Comparison of ENCODE assay signal across 10 cellular contexts in genomic region chr14:23141706-23142467, GRCh38. TPM values are rescaled to one million over a fixed set of nuclear protein-coding genes. Genes with fewer than 3 reads are reported as not detected.
A peak's percentile ranks its signal among the peaks of the same experiment; 100 is the strongest.
DNase-seq lines count a peak whose midpoint lies in the region; ATAC-seq and TF ChIP-seq lines count a peak whose summit lies in the region.
"Had no signal": no experiment of that assay in that cellular context is flagged by ENCODE, and none has a peak within 500 bp of the region (broad histone marks: within the 10 kb centered on the region; RNA-seq: fewer than 3 reads in every experiment).

No MANE protein-coding gene starts in this region.

- TF ChIP-seq CTCF in AG10803 (conservative IDR thresholded peaks at IDR 0.05; ENCODE audit: low read length) = no peak

- ATAC-seq in GM18502 (IDR thresholded peaks at IDR 0.05; ENCODE audit: poor library complexity, unreplicated experiment) = no peak

- H3K4me3 ChIP-seq in AG10803 (ENCODE audit: low read length) = no peak overlapping the region

- DNase-seq in AG10803 (ENCODE audit: low read depth) (peak; percentile 88), NCI-H1048 (lab: John Stamatoyannopoulos, UW) (peak; percentile 54), epidermal melanocyte (ENCODE audit: insufficient read length, low spot score) (peak; percentile 83), mucosa of gallbladder (ENCODE audit: low spot score) (peak; percentile 50), C1 segment of cervical spinal cord (lab: John Stamatoyannopoulos, UW) (no peak), HCEC 1CT (no peak)
- no peak for DNase-seq in stimulated activated naive CD4-positive, alpha-beta T cell treated with Interleukin-2 at 50 U/mL for 16 hours (lab: John Stamatoyannopoulos, UW)
- DNase-seq: activated naive CD8-positive, alpha-beta T cell treated with anti-CD3 and anti-CD28 coated beads, Interleukin-2, amount 10 ng/mL, durations not matched to agents 7 days and 5 days; NCI-H1436 treated with DMSO at 0.1 percent for 48 hours had no signal

RNA-seq across cellular contexts. Expression of gene CEBPE, which starts 22.8 kb away (rescaled TPM):
- 0.20 TPM for total RNA-seq in mucosa of gallbladder

RNA-seq across cellular contexts. Expression of gene CIROP, which starts 37.1 kb away (rescaled TPM):
- not detected for total RNA-seq in mucosa of gallbladder
- total RNA-seq: activated naive CD8-positive, alpha-beta T cell treated with anti-CD3 and anti-CD28 coated beads, Interleukin-2, amount 10 ng/mL, durations not matched to agents 7 days and 5 days had no signal

RNA-seq across cellular contexts. Expression of gene SLC7A8, which starts 41.6 kb away (rescaled TPM):
- 98.5 TPM for total RNA-seq in mucosa of gallbladder

RNA-seq across cellular contexts. Expression of gene C14orf119, which starts 46.6 kb away (rescaled TPM):
- 46.1 TPM for total RNA-seq in mucosa of gallbladder

RNA-seq across cellular contexts. Expression of gene ACIN1, which starts 47.0 kb away (rescaled TPM):
- total RNA-seq in mucosa of gallbladder = 196 TPM

Comparison
In these comparisons a context has a peak if more than half of its experiments do, and no peak if none do; other contexts are left out.
1. DNase-seq: peak in AG10803 (single experiment), NCI-H1048 (single experiment), epidermal melanocyte (single experiment) and mucosa of gallbladder (single experiment); none in C1 segment of cervical spinal cord (0 of 14), stimulated activated naive CD4-positive, alpha-beta T cell treated with Interleukin-2 at 50 U/mL for 16 hours (single experiment) and HCEC 1CT (single experiment).